In the genomic region with DNA sequence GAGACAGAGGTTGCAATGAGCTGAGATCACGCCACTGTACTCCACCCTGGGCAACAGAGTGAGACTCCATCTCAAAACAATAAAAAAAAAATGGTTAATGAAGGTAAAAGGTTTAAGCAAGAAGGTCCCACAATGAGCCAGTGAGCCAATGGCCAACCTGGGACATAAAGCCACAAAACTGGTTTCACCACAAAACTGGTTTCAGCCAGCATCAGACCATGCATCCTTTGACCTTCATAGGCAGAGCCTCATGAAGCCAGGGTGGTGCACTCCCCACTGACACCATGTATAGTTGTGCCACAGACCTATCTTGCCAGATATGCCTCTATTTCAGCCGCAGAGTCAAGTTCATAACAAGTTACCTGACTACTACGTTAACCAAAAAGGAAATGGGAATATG, we compare ENCODE assay signal across 23 cellular contexts. TPM values are rescaled to one million over a fixed set of nuclear protein-coding genes. Genes with fewer than 3 reads are reported as not detected.
DNase-seq lines count a peak whose midpoint lies in the region; ATAC-seq and TF ChIP-seq lines count a peak whose summit lies in the region.
"Had no signal": no experiment of that assay in that cellular context is flagged by ENCODE, and none has a peak within 500 bp of the region (broad histone marks: within the 10 kb centered on the region; RNA-seq: fewer than 3 reads in every experiment).

No MANE protein-coding gene starts in this region.

- H3K4me3 ChIP-seq in right cardiac atrium (ENCODE audit: low read length) (no peak overlapping the region), colonic mucosa (no peak overlapping the region)
- H3K4me3 ChIP-seq: dorsolateral prefrontal cortex, lower lobe of right lung had no signal

- H3K4me1 ChIP-seq in right cardiac atrium (ENCODE audit: control insufficient read depth, insufficient read depth, low read length) (no peaks in the 10 kb centered on the region), colonic mucosa (peaks cover 7% of the 10 kb centered on the region)
- H3K4me1 ChIP-seq: lower lobe of right lung had no signal

- 96% methylated on average over 3 of the region's 3 CpGs for WGBS in right cardiac atrium

- intact Hi-C loops in Right ventricle myocardium superior (cut with DNase I), result no loop called here
- intact Hi-C loops in right cardiac atrium (cut with DNase I), result no loop called here
- intact Hi-C loops in colonic mucosa (cut with DNase I), result no loop called here

- no peaks in the 10 kb centered on the region for H3K9me3 ChIP-seq in right cardiac atrium (ENCODE audit: control insufficient read depth, low read length)
- no peaks in the 10 kb centered on the region for H3K9me3 ChIP-seq in colonic mucosa
- H3K9me3 ChIP-seq: lower lobe of right lung had no signal

- peak; percentile 19 for ATAC-seq in Right ventricle myocardium superior (ENCODE audit: poor library complexity)
- ATAC-seq in right cardiac atrium, result no peak
- no peak for ATAC-seq in HG03520 (IDR thresholded peaks at IDR 0.05; ENCODE audit: unreplicated experiment)
- ATAC-seq: lower lobe of right lung had no signal

- H3K9ac ChIP-seq in colonic mucosa (ENCODE audit: low read depth in 2 of 2, low read length in 2 of 2), result peak overlapping the region in 1 of 2 donors; percentile 46

- DNase-seq in Right ventricle myocardium superior (no peak), right cardiac atrium (no peak), colonic mucosa (peak; percentile 86), mucosa of gallbladder (ENCODE audit: low spot score) (peak; percentile 78), ureter (ENCODE audit: low spot score) (peak; percentile 59), 8988T (no peak), middle frontal gyrus (ENCODE audit: extremely low spot score, low spot score) (no peak)
- DNase-seq: activated gamma-delta T cell treated with Interleukin-2 at 50 U/mL for 16 hours; amniotic stem cell; C1 segment of cervical spinal cord; DMS 273 treated with DMSO at 0.1 percent for 48 hours; dorsolateral prefrontal cortex; foreskin melanocyte; HCEC 1CT; hypothalamus; KG1; lower lobe of right lung; NCI-H1694; NCI-H526 treated with DMSO at 0.1 percent for 48 hours; stimulated activated CD8-positive, alpha-beta memory T cell treated with anti-CD3 and anti-CD28 coated beads, Interleukin-4, amount 100 ng/mL, for 48 hours; T-helper 9 cell had no signal

- no peaks in the 10 kb centered on the region for H3K27me3 ChIP-seq in right cardiac atrium (ENCODE audit: control insufficient read depth, insufficient read depth)
- no peaks in the 10 kb centered on the region for H3K27me3 ChIP-seq in colonic mucosa
- H3K27me3 ChIP-seq: dorsolateral prefrontal cortex had no signal

- peaks cover 4% of the 10 kb centered on the region for H3K36me3 ChIP-seq in colonic mucosa

- H3K27ac ChIP-seq in right cardiac atrium (ENCODE audit: low read length) (no peak overlapping the region), colonic mucosa (peak overlapping the region; percentile 67)
- H3K27ac ChIP-seq: dorsolateral prefrontal cortex, epithelial cell of prostate, lower lobe of right lung had no signal

- TF ChIP-seq CTCF in colonic mucosa (IDR thresholded peaks at IDR 0.05), result no peak

RNA-seq across cellular contexts. Expression of a gene that starts 41.9 kb away (rescaled TPM):
- total RNA-seq in Right ventricle myocardium superior (39.7 TPM), right cardiac atrium (10 to 100 TPM; 38.4 to 46.6 (median 44.0) TPM), colonic mucosa (100 to 1,000 TPM in 1 of 2 donors, 10 to 100 TPM in 1; 86.5 to 137 TPM), mucosa of gallbladder (137 TPM), ureter (139 TPM)
- 31.1 TPM for polyA plus RNA-seq in right cardiac atrium

RNA-seq across cellular contexts. Expression of a gene that starts 53.0 kb away (rescaled TPM):
- 19.0 TPM for total RNA-seq in Right ventricle myocardium superior
- total RNA-seq in right cardiac atrium, result 10 to 100 TPM; 17.7 to 23.0 (median 18.0) TPM
- 14.1 TPM for polyA plus RNA-seq in right cardiac atrium
- total RNA-seq in colonic mucosa, result 10 to 100 TPM; 30.5 to 44.0 TPM
- 58.2 TPM for total RNA-seq in mucosa of gallbladder
- total RNA-seq in ureter, result 55.1 TPM

Comparison
In these comparisons a context has a peak if more than half of its experiments do, and no peak if none do; other contexts are left out.
1. DNase-seq: peak in colonic mucosa (single experiment), mucosa of gallbladder (single experiment) and ureter (single experiment); none in Right ventricle myocardium superior (single experiment), right cardiac atrium (0 of 3), 8988T (single experiment) and middle frontal gyrus (single experiment).